In the genomic region with DNA sequence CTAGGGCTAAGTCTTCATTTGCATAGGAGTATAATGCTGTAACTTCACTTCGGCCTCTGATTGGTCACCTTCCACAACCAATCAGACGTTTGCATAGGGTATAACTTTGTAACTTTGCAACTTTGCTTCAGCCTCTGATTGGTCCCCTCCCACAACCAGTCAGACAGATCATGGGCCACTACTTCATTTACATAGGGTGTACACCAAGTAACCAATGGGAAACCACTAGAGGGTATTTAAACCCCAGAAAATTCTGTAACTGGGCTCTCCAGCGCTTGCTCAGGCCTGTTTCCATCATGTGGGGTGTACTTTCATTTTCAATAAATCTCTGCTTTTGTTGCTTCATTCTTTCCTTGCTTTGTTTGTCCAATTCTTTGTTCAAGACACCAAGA, we compare ENCODE assay signal across 8 cellular contexts. TPM values are rescaled to one million over a fixed set of nuclear protein-coding genes. Genes with fewer than 3 reads are reported as not detected.
A peak's percentile ranks its signal among the peaks of the same experiment; 100 is the strongest.
DNase-seq lines count a peak whose midpoint lies in the region; ATAC-seq and TF ChIP-seq lines count a peak whose summit lies in the region.
"Not testable (repeated sequence)": the region's sequence is repeated elsewhere in the genome, so short reads cannot be mapped to it uniquely, and the experiment has no call there.

No MANE protein-coding gene starts in this region.

- H3K36me3 Mint-ChIP-seq in GM23338 (ENCODE audit: low read depth); T-helper 17 cell (ENCODE audit: low read depth): not testable (repeated sequence)

- DNase-seq in AG10803 (ENCODE audit: low read depth) (peak; percentile 47), NCI-H226 (peak; percentile 91), choroid plexus epithelial cell (ENCODE audit: low read depth) (peak; percentile 88), foreskin melanocyte (peak; percentile 34), sigmoid colon (peak; percentile 34)
- DNase-seq in GM23338 (ENCODE audit: low spot score); T-helper 17 cell: not testable (repeated sequence)
- peak; percentile 39 for DNase-seq in activated effector memory CD4-positive, alpha-beta T cell treated with anti-CD3 and anti-CD28 coated beads, Interleukin-2, amount 50 U/mL, for 16 hours

- not testable (repeated sequence) for H3K27ac Mint-ChIP-seq in GM23338
- peak overlapping the region; percentile 54 for H3K27ac Mint-ChIP-seq in T-helper 17 cell

- not testable (repeated sequence) for H3K9me3 Mint-ChIP-seq in GM23338

- not testable (repeated sequence) for H3K79me2 ChIP-seq in GM23338 (replicated peaks; ENCODE audit: insufficient read depth)

- not testable (repeated sequence) for H2AFZ ChIP-seq in GM23338

- H3K4me1 ChIP-seq in GM23338 (ENCODE audit: insufficient read depth) = peaks cover 15% of the 10 kb centered on the region
- H3K4me1 ChIP-seq in sigmoid colon = not testable (repeated sequence)

- H3K4me3 Mint-ChIP-seq in GM23338 = not testable (repeated sequence)
- H3K4me3 Mint-ChIP-seq in T-helper 17 cell = peak overlapping the region; percentile 41

- TF ChIP-seq CTCF in AG10803 (conservative IDR thresholded peaks at IDR 0.05; ENCODE audit: low read length); GM23338 (conservative IDR thresholded peaks at IDR 0.05; ENCODE audit: low read depth in 2 of 2); choroid plexus epithelial cell (conservative IDR thresholded peaks at IDR 0.05; ENCODE audit: low read depth, low read length); sigmoid colon (IDR thresholded peaks at IDR 0.05): not testable (repeated sequence)

- peak overlapping the region; percentile 24 for H3K4me3 ChIP-seq in AG10803 (ENCODE audit: low read length)
- H3K4me3 ChIP-seq in GM23338, sigmoid colon: not testable (repeated sequence)
- peak overlapping the region; percentile 7 for H3K4me3 ChIP-seq in choroid plexus epithelial cell (ENCODE audit: low read depth, low read length)

- not testable (repeated sequence) for H3K27me3 ChIP-seq in GM23338 (ENCODE audit: insufficient read depth)
- H3K27me3 ChIP-seq in sigmoid colon = peaks cover 0 to 28% (median 0%) of the 10 kb centered on the region in 3 donors

- TF ChIP-seq EP300 in sigmoid colon (IDR thresholded peaks at IDR 0.05) = not testable (repeated sequence)

- not testable (repeated sequence) for ATAC-seq in GM23338, T-helper 17 cell

- TF ChIP-seq POLR2A in sigmoid colon (IDR thresholded peaks at IDR 0.05) = not testable (repeated sequence)

- H3F3A ChIP-seq in GM23338 (replicated peaks; ENCODE audit: low read depth) = not testable (repeated sequence)

- WGBS in sigmoid colon, 2 donors = 77 to 85% methylated on average over 3 of the region's 3 CpGs

- not testable (repeated sequence) for H3K27me3 Mint-ChIP-seq in GM23338 (ENCODE audit: insufficient read depth, low read depth, poor library complexity); T-helper 17 cell

- peak overlapping the region; percentile 22; the same call in 1 of the 2 replicates for H3K4me2 ChIP-seq in GM23338

- intact Hi-C loops in sigmoid colon (cut with DNase I) = not testable (repeated sequence)

- not testable (repeated sequence) for H3K27ac ChIP-seq in GM23338 (ENCODE audit: low read depth); sigmoid colon

- H3K36me3 ChIP-seq in GM23338 (ENCODE audit: insufficient read depth); sigmoid colon: not testable (repeated sequence)

- peaks cover 37% of the 10 kb centered on the region for H3K4me1 Mint-ChIP-seq in GM23338
- peaks cover 31% of the 10 kb centered on the region for H3K4me1 Mint-ChIP-seq in T-helper 17 cell

- not testable (repeated sequence) for H3K9me3 ChIP-seq in T-helper 17 cell (ENCODE audit: control insufficient read depth, low read length, poor library complexity, severe bottlenecking); sigmoid colon

- not testable (repeated sequence) for H3K9me2 ChIP-seq in GM23338 (ENCODE audit: insufficient read depth)

- H4K20me1 ChIP-seq in GM23338 (replicated peaks; ENCODE audit: insufficient read depth) = not testable (repeated sequence)

RNA-seq across cellular contexts. Expression of a gene that starts 10.2 kb away (rescaled TPM):
- total RNA-seq in GM23338 (2014; rRNA removed; shearing (Covaris generic)) = 47.5 and 79.9 TPM in 2 replicates
- polyA plus RNA-seq in GM23338 (2016; fragmentation: Nextera tagmentation; extraction: Ambion mirVana) (143 and 149 TPM in 2 replicates), sigmoid colon (10 to 100 TPM; 65.9 to 77.9 (median 70.9) TPM)
- total RNA-seq in T-helper 17 cell (10 to 100 TPM; 12.3 to 17.7 TPM), sigmoid colon (10 to 100 TPM; 32.4 to 59.4 (median 49.2) TPM)

RNA-seq across cellular contexts. Expression of a gene that starts 11.8 kb away (rescaled TPM):
- total RNA-seq in GM23338 (2014; rRNA removed; shearing (Covaris generic)) = 82.1 and 94.8 TPM in 2 replicates
- 279 and 289 TPM in 2 replicates for polyA plus RNA-seq in GM23338 (2016; fragmentation: Nextera tagmentation; extraction: Ambion mirVana)
- total RNA-seq in T-helper 17 cell = 10 to 100 TPM; 15.2 to 24.7 TPM
- total RNA-seq in sigmoid colon = 10 to 100 TPM; 34.9 to 82.6 (median 55.4) TPM
- polyA plus RNA-seq in sigmoid colon = 100 to 1,000 TPM in 2 of 3 donors, 10 to 100 TPM in 1; 94.0 to 156 (median 111) TPM
